ENCODE assay signal across 19 cellular contexts in genomic region chr5:109256486-109256885, GRCh38.
"Had no signal": no experiment of that assay in that cellular context is flagged by ENCODE, and none has a peak within 500 bp of the region (broad histone marks: within the 10 kb centered on the region; RNA-seq: fewer than 3 reads in every experiment).

No MANE protein-coding gene starts in this region.

- H3K9me3 Mint-ChIP-seq: activated CD4-positive, alpha-beta memory T cell treated with anti-CD3 and anti-CD28 coated beads, Interleukin-2, amount 10 ng/mL, durations not matched to agents 7 days and 5 days had no signal

- H3K36me3 Mint-ChIP-seq: activated CD8-positive, alpha-beta memory T cell treated with anti-CD3 and anti-CD28 coated beads, Interleukin-2, amount 10 ng/mL, durations not matched to agents 7 days and 5 days had no signal

- H3K27ac Mint-ChIP-seq: activated CD4-positive, alpha-beta memory T cell treated with anti-CD3 and anti-CD28 coated beads, Interleukin-2, amount 10 ng/mL, durations not matched to agents 7 days and 5 days; activated CD8-positive, alpha-beta memory T cell treated with anti-CD3 and anti-CD28 coated beads, Interleukin-2, amount 10 ng/mL, durations not matched to agents 7 days and 5 days; activated naive CD8-positive, alpha-beta T cell treated with anti-CD3 and anti-CD28 coated beads for 36 hours; activated T-helper 17 cell treated with anti-CD3 and anti-CD28 coated beads, Interleukin-2, amount 50 U/mL, for 72 hours; endodermal cell; nephron progenitor cell; T-helper 17 cell had no signal

- H3K27me3 Mint-ChIP-seq: activated CD4-positive, alpha-beta memory T cell treated with anti-CD3 and anti-CD28 coated beads, Interleukin-2, amount 10 ng/mL, durations not matched to agents 7 days and 5 days; activated CD8-positive, alpha-beta memory T cell treated with anti-CD3 and anti-CD28 coated beads, Interleukin-2, amount 10 ng/mL, durations not matched to agents 7 days and 5 days; activated naive CD8-positive, alpha-beta T cell treated with anti-CD3 and anti-CD28 coated beads for 36 hours; activated T-helper 17 cell treated with anti-CD3 and anti-CD28 coated beads, Interleukin-2, amount 50 U/mL, for 72 hours; T-helper 17 cell had no signal

- H3K4me1 Mint-ChIP-seq: activated CD4-positive, alpha-beta memory T cell treated with anti-CD3 and anti-CD28 coated beads, Interleukin-2, amount 10 ng/mL, durations not matched to agents 7 days and 5 days; activated CD8-positive, alpha-beta memory T cell treated with anti-CD3 and anti-CD28 coated beads, Interleukin-2, amount 10 ng/mL, durations not matched to agents 7 days and 5 days; activated naive CD8-positive, alpha-beta T cell treated with anti-CD3 and anti-CD28 coated beads for 36 hours; activated T-helper 17 cell treated with anti-CD3 and anti-CD28 coated beads, Interleukin-2, amount 50 U/mL, for 72 hours; endodermal cell; nephron progenitor cell had no signal

- ATAC-seq: activated CD8-positive, alpha-beta memory T cell treated with anti-CD3 and anti-CD28 coated beads, Interleukin-2, amount 10 ng/mL, durations not matched to agents 7 days and 5 days; activated T-helper 17 cell treated with anti-CD3 and anti-CD28 coated beads, Interleukin-2, amount 50 U/mL, for 72 hours; body of pancreas; gastrocnemius medialis; T-helper 17 cell had no signal

- H3K4me3 ChIP-seq: body of pancreas, gastrocnemius medialis, left ventricle myocardium inferior, stomach had no signal

- DNase-seq: activated CD4-positive, alpha-beta memory T cell treated with anti-CD3 and anti-CD28 coated beads, Interleukin-2, amount 10 ng/mL, durations not matched to agents 7 days and 5 days; activated CD4-positive, alpha-beta T cell treated with anti-CD3 and anti-CD28 coated beads for 48 hours; activated CD4-positive, CD25-positive, alpha-beta regulatory T cell; activated CD8-positive, alpha-beta memory T cell treated with anti-CD3 and anti-CD28 coated beads, Interleukin-2, amount 10 ng/mL, durations not matched to agents 7 days and 5 days; activated naive CD4-positive, alpha-beta T cell; activated naive CD8-positive, alpha-beta T cell treated with anti-CD3 and anti-CD28 coated beads for 36 hours; amygdala; body of pancreas; caudate nucleus; endodermal cell; gastrocnemius medialis; head of caudate nucleus; left ventricle myocardium inferior; mammary epithelial cell; nephron progenitor cell; nucleus accumbens; stomach; T-helper 17 cell had no signal

- H3K4me3 Mint-ChIP-seq: activated CD4-positive, alpha-beta memory T cell treated with anti-CD3 and anti-CD28 coated beads, Interleukin-2, amount 10 ng/mL, durations not matched to agents 7 days and 5 days; activated CD8-positive, alpha-beta memory T cell treated with anti-CD3 and anti-CD28 coated beads, Interleukin-2, amount 10 ng/mL, durations not matched to agents 7 days and 5 days; activated naive CD8-positive, alpha-beta T cell treated with anti-CD3 and anti-CD28 coated beads for 36 hours; activated T-helper 17 cell treated with anti-CD3 and anti-CD28 coated beads, Interleukin-2, amount 50 U/mL, for 72 hours; endodermal cell; nephron progenitor cell; T-helper 17 cell had no signal
